Comparison of ENCODE assay signal across 2 cellular contexts in genomic region chr19:18889949-18890745, GRCh38.
TF ChIP-seq lines count a peak whose summit lies in the region.

No MANE protein-coding gene starts in this region.

TF ChIP-seq in HepG2, 621 proteins besides CTCF, POLR2A, EP300 and RAD21:
- TF ChIP-seq RELA (CRISPR knock-in tag; IDR thresholded peaks at IDR 0.05) (no peak), SP140L (CRISPR knock-in tag; IDR thresholded peaks at IDR 0.05; ENCODE audit: borderline replicate concordance) (no peak), ZNF121 (CRISPR knock-in tag; IDR thresholded peaks at IDR 0.05) (peak; percentile 49; the same call in 1 of the 2 replicates), JUNB (CRISPR knock-in tag; IDR thresholded peaks at IDR 0.05; ENCODE audit: borderline replicate concordance) (no peak)
TF ChIP-seq in HepG2: peak in this region for 1.

TF ChIP-seq in GM23338, 12 proteins besides CTCF, POLR2A, EP300 and RAD21:
- TF ChIP-seq, protein P1, sequence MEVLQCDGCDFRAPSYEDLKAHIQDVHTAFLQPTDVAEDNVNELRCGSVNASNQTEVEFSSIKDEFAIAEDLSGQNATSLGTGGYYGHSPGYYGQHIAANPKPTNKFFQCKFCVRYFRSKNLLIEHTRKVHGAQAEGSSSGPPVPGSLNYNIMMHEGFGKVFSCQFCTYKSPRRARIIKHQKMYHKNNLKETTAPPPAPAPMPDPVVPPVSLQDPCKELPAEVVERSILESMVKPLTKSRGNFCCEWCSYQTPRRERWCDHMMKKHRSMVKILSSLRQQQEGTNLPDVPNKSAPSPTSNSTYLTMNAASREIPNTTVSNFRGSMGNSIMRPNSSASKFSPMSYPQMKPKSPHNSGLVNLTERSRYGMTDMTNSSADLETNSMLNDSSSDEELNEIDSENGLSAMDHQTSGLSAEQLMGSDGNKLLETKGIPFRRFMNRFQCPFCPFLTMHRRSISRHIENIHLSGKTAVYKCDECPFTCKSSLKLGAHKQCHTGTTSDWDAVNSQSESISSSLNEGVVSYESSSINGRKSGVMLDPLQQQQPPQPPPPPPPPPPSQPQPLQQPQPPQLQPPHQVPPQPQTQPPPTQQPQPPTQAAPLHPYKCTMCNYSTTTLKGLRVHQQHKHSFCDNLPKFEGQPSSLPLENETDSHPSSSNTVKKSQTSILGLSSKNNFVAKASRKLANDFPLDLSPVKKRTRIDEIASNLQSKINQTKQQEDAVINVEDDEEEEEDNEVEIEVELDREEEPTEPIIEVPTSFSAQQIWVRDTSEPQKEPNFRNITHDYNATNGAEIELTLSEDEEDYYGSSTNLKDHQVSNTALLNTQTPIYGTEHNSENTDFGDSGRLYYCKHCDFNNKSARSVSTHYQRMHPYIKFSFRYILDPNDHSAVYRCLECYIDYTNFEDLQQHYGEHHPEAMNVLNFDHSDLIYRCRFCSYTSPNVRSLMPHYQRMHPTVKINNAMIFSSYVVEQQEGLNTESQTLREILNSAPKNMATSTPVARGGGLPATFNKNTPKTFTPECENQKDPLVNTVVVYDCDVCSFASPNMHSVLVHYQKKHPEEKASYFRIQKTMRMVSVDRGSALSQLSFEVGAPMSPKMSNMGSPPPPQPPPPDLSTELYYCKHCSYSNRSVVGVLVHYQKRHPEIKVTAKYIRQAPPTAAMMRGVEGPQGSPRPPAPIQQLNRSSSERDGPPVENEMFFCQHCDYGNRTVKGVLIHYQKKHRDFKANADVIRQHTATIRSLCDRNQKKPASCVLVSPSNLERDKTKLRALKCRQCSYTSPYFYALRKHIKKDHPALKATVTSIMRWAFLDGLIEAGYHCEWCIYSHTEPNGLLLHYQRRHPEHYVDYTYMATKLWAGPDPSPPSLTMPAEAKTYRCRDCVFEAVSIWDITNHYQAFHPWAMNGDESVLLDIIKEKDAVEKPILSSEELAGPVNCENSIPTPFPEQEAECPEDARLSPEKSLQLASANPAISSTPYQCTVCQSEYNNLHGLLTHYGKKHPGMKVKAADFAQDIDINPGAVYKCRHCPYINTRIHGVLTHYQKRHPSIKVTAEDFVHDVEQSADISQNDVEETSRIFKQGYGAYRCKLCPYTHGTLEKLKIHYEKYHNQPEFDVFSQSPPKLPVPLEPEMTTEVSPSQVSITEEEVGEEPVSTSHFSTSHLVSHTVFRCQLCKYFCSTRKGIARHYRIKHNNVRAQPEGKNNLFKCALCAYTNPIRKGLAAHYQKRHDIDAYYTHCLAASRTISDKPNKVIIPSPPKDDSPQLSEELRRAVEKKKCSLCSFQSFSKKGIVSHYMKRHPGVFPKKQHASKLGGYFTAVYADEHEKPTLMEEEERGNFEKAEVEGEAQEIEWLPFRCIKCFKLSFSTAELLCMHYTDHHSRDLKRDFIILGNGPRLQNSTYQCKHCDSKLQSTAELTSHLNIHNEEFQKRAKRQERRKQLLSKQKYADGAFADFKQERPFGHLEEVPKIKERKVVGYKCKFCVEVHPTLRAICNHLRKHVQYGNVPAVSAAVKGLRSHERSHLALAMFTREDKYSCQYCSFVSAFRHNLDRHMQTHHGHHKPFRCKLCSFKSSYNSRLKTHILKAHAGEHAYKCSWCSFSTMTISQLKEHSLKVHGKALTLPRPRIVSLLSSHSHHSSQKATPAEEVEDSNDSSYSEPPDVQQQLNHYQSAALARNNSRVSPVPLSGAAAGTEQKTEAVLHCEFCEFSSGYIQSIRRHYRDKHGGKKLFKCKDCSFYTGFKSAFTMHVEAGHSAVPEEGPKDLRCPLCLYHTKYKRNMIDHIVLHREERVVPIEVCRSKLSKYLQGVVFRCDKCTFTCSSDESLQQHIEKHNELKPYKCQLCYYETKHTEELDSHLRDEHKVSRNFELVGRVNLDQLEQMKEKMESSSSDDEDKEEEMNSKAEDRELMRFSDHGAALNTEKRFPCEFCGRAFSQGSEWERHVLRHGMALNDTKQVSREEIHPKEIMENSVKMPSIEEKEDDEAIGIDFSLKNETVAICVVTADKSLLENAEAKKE (CRISPR knock-in tag; IDR thresholded peaks at IDR 0.05), result no peak
- TF ChIP-seq CREB1 (CRISPR knock-in tag; IDR thresholded peaks at IDR 0.05; ENCODE audit: low read depth), result no peak
- TF ChIP-seq, protein P2, sequence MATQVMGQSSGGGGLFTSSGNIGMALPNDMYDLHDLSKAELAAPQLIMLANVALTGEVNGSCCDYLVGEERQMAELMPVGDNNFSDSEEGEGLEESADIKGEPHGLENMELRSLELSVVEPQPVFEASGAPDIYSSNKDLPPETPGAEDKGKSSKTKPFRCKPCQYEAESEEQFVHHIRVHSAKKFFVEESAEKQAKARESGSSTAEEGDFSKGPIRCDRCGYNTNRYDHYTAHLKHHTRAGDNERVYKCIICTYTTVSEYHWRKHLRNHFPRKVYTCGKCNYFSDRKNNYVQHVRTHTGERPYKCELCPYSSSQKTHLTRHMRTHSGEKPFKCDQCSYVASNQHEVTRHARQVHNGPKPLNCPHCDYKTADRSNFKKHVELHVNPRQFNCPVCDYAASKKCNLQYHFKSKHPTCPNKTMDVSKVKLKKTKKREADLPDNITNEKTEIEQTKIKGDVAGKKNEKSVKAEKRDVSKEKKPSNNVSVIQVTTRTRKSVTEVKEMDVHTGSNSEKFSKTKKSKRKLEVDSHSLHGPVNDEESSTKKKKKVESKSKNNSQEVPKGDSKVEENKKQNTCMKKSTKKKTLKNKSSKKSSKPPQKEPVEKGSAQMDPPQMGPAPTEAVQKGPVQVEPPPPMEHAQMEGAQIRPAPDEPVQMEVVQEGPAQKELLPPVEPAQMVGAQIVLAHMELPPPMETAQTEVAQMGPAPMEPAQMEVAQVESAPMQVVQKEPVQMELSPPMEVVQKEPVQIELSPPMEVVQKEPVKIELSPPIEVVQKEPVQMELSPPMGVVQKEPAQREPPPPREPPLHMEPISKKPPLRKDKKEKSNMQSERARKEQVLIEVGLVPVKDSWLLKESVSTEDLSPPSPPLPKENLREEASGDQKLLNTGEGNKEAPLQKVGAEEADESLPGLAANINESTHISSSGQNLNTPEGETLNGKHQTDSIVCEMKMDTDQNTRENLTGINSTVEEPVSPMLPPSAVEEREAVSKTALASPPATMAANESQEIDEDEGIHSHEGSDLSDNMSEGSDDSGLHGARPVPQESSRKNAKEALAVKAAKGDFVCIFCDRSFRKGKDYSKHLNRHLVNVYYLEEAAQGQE (IDR thresholded peaks at IDR 0.05; ENCODE audit: unreplicated experiment), result no peak
- TF ChIP-seq JUNB (IDR thresholded peaks at IDR 0.05; ENCODE audit: unreplicated experiment), result no peak
- TF ChIP-seq NANOG (IDR thresholded peaks at IDR 0.05; ENCODE audit: borderline replicate concordance), result no peak
- no peak for TF ChIP-seq STAT1 (IDR thresholded peaks at IDR 0.05; ENCODE audit: unreplicated experiment)
- TF ChIP-seq ZNF331 (CRISPR knock-in tag; IDR thresholded peaks at IDR 0.05; ENCODE audit: low read depth), result no peak
- no peak for TF ChIP-seq ZNF114 (CRISPR knock-in tag; IDR thresholded peaks at IDR 0.05)
- TF ChIP-seq EZH2phosphoT487 (IDR thresholded peaks at IDR 0.05; ENCODE audit: unreplicated experiment), result no peak
- TF ChIP-seq POLR2AphosphoS5 (IDR thresholded peaks at IDR 0.05; ENCODE audit: low read depth), result no peak
- TF ChIP-seq ETS1 (IDR thresholded peaks at IDR 0.05), result no peak
- no peak for TF ChIP-seq EZH2 (IDR thresholded peaks at IDR 0.05; ENCODE audit: low read depth, unreplicated experiment)
